1 cellular context compared by ENCODE assay signal in the genomic region with DNA sequence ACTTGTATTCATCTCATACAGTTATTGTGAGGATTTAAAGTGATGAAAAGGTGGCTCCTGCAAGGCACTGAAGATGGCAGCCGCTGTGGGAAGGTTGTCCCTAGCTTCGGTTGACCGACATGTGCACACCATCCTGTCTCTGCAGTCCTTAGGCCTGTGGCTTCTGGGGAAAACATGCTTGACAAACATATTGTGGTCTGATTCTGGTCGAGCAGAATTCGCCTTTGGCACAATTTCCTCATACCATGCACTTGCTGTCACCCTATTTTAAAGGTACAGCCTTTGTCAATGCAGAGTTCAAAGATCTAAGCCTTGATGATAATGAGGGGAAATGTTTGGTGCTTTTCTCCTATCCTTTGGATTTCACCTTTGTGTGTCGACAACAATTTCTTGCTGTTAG.
TF ChIP-seq lines count a peak whose summit lies in the region.

No MANE protein-coding gene starts in this region.

TF ChIP-seq in HepG2, 621 proteins besides CTCF, POLR2A, EP300 and RAD21 (continued from another document):
- TF ChIP-seq, protein P1, sequence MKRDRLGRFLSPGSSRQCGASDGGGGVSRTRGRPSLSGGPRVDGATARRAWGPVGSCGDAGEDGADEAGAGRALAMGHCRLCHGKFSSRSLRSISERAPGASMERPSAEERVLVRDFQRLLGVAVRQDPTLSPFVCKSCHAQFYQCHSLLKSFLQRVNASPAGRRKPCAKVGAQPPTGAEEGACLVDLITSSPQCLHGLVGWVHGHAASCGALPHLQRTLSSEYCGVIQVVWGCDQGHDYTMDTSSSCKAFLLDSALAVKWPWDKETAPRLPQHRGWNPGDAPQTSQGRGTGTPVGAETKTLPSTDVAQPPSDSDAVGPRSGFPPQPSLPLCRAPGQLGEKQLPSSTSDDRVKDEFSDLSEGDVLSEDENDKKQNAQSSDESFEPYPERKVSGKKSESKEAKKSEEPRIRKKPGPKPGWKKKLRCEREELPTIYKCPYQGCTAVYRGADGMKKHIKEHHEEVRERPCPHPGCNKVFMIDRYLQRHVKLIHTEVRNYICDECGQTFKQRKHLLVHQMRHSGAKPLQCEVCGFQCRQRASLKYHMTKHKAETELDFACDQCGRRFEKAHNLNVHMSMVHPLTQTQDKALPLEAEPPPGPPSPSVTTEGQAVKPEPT (CRISPR knock-in tag; IDR thresholded peaks at IDR 0.05; ENCODE audit: low read depth), result no peak
- TF ChIP-seq, protein P2, sequence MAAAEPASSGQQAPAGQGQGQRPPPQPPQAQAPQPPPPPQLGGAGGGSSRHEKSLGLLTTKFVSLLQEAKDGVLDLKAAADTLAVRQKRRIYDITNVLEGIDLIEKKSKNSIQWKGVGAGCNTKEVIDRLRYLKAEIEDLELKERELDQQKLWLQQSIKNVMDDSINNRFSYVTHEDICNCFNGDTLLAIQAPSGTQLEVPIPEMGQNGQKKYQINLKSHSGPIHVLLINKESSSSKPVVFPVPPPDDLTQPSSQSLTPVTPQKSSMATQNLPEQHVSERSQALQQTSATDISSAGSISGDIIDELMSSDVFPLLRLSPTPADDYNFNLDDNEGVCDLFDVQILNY (CRISPR knock-in tag; conservative IDR thresholded peaks at IDR 0.05), result no peak
- TF ChIP-seq ZNF552 (CRISPR knock-in tag; IDR thresholded peaks at IDR 0.05; ENCODE audit: borderline replicate concordance), result no peak
- TF ChIP-seq, protein P3, sequence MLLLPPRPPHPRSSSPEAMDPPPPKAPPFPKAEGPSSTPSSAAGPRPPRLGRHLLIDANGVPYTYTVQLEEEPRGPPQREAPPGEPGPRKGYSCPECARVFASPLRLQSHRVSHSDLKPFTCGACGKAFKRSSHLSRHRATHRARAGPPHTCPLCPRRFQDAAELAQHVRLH (CRISPR knock-in tag; IDR thresholded peaks at IDR 0.05; ENCODE audit: borderline replicate concordance, low read depth), result no peak
- TF ChIP-seq POGZ (CRISPR knock-in tag; IDR thresholded peaks at IDR 0.05), result no peak
- no peak for TF ChIP-seq LCORL (IDR thresholded peaks at IDR 0.05)
- TF ChIP-seq LCORL (CRISPR knock-in tag; IDR thresholded peaks at IDR 0.05), result no peak
